In the genomic region with DNA sequence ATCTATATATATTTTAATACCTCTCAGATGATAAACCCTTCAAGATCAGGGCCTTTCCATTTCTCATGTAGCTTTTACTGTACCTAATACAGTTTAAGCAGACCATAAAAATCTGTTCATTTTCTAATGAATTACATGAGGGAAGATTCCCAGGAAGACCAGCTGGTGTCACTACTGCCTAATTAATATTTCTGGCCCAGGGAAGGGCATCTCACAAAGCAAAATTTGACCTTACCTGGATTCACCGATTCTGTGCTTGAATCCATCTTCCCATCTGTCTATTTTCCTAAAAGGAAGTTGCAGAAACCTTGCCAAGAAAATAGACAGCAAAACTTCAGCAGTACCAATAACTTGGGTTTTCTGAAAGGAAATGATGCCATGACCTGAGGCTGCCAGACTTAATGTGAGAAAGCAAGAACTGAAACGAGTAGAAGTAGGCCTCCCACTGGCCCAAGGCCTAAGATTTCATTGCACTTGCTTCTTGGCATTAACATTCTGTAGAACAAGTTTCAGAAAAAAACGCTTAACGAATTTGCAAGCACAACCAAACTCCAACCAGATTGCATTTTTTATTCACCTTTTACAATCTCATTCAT, we compare ENCODE assay signal across 8 cellular contexts.
DNase-seq lines count a peak whose midpoint lies in the region; ATAC-seq and TF ChIP-seq lines count a peak whose summit lies in the region.

No MANE protein-coding gene starts in this region.

- intact Hi-C loops in CD4-positive, alpha-beta memory T cell (cut with micrococcal nuclease), result loop anchor here (1.0 to 5.0 kb wide), 4 partner anchors 257 to 605 kb away; a partner anchor contains a TSS
- intact Hi-C loops in right lobe of liver (cut with DNase I), result loop anchor here in 1 of 2 donors (10.0 kb wide), 1 partner anchor 252 kb away; no protein-coding TSS in a partner anchor
- intact Hi-C loops in lower leg skin (cut with DNase I; ENCODE audit: low total_unique reads), result loop anchor here (5.0 kb wide), 1 partner anchor 224 kb away; no protein-coding TSS in a partner anchor

- WGBS in right lobe of liver (ENCODE audit: insufficient coverage, low coverage, low lambda C conversion rate, missing lambda C conversion rate), result 38% methylated on average over 4 of the region's 4 CpGs
- WGBS in lower leg skin, 2 donors, result 31 to 38% methylated on average over 4 of the region's 4 CpGs

- no peaks in the 10 kb centered on the region for H3K9me3 ChIP-seq in CD4-positive, alpha-beta memory T cell (ENCODE audit: control insufficient read depth in 1 of 2, low read length in 2 of 2)
- no peaks in the 10 kb centered on the region for H3K9me3 ChIP-seq in right lobe of liver

- no peaks in the 10 kb centered on the region for H3K4me1 Mint-ChIP-seq in CD4-positive, alpha-beta memory T cell

- no peak for TF ChIP-seq POLR2A in right lobe of liver (IDR thresholded peaks at IDR 0.05)
- no peak for TF ChIP-seq POLR2A in lower leg skin (IDR thresholded peaks at IDR 0.05)

- peak; percentile 75 for ATAC-seq in GM18867 (IDR thresholded peaks at IDR 0.05; ENCODE audit: unreplicated experiment)
- ATAC-seq in right lobe of liver, result peak; percentile 74 to 84 (median 76)

- CTCF ChIA-PET in CD4-positive, alpha-beta memory T cell (lab: Charles Lee; ENCODE audit: partially characterized antibody), result interaction anchor here (1.5 to 7.0 kb wide), 3 partner anchors 54 to 606 kb away, joined by 3 to 54 read pairs (median 5); no protein-coding TSS in a partner anchor

- POLR2A ChIA-PET in CD4-positive, alpha-beta memory T cell (lab: Charles Lee; ENCODE audit: partially characterized antibody), result no interaction called here

- no peaks in the 10 kb centered on the region for H3K4me1 ChIP-seq in CD4-positive, alpha-beta memory T cell (ENCODE audit: insufficient read depth, low read length)
- H3K4me1 ChIP-seq in right lobe of liver, result peaks cover 0 to 7% (median 0%) of the 10 kb centered on the region in 4 donors

- H3K27me3 Mint-ChIP-seq in CD4-positive, alpha-beta memory T cell, result peaks cover 1 to 7% of the 10 kb centered on the region in 2 donors

- no peaks in the 10 kb centered on the region for H3K27me3 ChIP-seq in CD4-positive, alpha-beta memory T cell (ENCODE audit: insufficient read depth, low read length)
- no peaks in the 10 kb centered on the region for H3K27me3 ChIP-seq in right lobe of liver

- no peaks in the 10 kb centered on the region for H3K9me3 Mint-ChIP-seq in CD4-positive, alpha-beta memory T cell

- TF ChIP-seq CTCF in right lobe of liver (IDR thresholded peaks at IDR 0.05) (peak; percentile 55 to 67 (median 60)), lower leg skin (IDR thresholded peaks at IDR 0.05) (no peak)

- DNase-seq in CD4-positive, alpha-beta memory T cell, result peak in 4 of 5 donors; percentile 9 to 29 (median 25)
- peak; percentile 41 for DNase-seq in M059J (ENCODE audit: low read depth)
- DNase-seq in astrocyte of the hippocampus (ENCODE audit: low read depth, low spot score), result peak; percentile 59
- no peak for DNase-seq in right lobe of liver
- DNase-seq in activated CD8-positive, alpha-beta memory T cell treated with anti-CD3 and anti-CD28 coated beads, Interleukin-2, amount 50 U/mL, for 4 hours, result no peak
- DNase-seq in lower leg skin (ENCODE audit: low spot score in 2 of 2), result no peak
- no peak for DNase-seq in NCI-H128 (lab: John Stamatoyannopoulos, UW; ENCODE audit: unreplicated experiment)

- no peaks in the 10 kb centered on the region for H3K36me3 ChIP-seq in CD4-positive, alpha-beta memory T cell (ENCODE audit: insufficient read depth, low read length)
- no peaks in the 10 kb centered on the region for H3K36me3 ChIP-seq in right lobe of liver

- H3K4me3 ChIP-seq in CD4-positive, alpha-beta memory T cell (ENCODE audit: low read length in 2 of 2), result no peak overlapping the region
- H3K4me3 ChIP-seq in right lobe of liver (no peak overlapping the region), lower leg skin (ENCODE audit: low read depth, poor library complexity, severe bottlenecking) (no peak overlapping the region)

- no peaks in the 10 kb centered on the region for H3K36me3 Mint-ChIP-seq in CD4-positive, alpha-beta memory T cell

- no peak overlapping the region for H3K27ac ChIP-seq in CD4-positive, alpha-beta memory T cell (ENCODE audit: low read depth, low read length)
- H3K27ac ChIP-seq in right lobe of liver, result no peak overlapping the region

- H3K27ac Mint-ChIP-seq in CD4-positive, alpha-beta memory T cell, result no peak overlapping the region

- H3K4me3 Mint-ChIP-seq in CD4-positive, alpha-beta memory T cell, result no peak overlapping the region

Comparison
In these comparisons a context has a peak if more than half of its experiments do, and no peak if none do; other contexts are left out.
1. DNase-seq: peak in CD4-positive, alpha-beta memory T cell (4 of 5), M059J (single experiment) and astrocyte of the hippocampus (single experiment); none in right lobe of liver (0 of 3), activated CD8-positive, alpha-beta memory T cell treated with anti-CD3 and anti-CD28 coated beads, Interleukin-2, amount 50 U/mL, for 4 hours (single experiment), lower leg skin (0 of 2) and NCI-H128 (single experiment).
2. CTCF ChIP-seq: peak in right lobe of liver (4 of 4); none in lower leg skin (0 of 3).